ENCODE assay signal across 12 cellular contexts in the genomic region with DNA sequence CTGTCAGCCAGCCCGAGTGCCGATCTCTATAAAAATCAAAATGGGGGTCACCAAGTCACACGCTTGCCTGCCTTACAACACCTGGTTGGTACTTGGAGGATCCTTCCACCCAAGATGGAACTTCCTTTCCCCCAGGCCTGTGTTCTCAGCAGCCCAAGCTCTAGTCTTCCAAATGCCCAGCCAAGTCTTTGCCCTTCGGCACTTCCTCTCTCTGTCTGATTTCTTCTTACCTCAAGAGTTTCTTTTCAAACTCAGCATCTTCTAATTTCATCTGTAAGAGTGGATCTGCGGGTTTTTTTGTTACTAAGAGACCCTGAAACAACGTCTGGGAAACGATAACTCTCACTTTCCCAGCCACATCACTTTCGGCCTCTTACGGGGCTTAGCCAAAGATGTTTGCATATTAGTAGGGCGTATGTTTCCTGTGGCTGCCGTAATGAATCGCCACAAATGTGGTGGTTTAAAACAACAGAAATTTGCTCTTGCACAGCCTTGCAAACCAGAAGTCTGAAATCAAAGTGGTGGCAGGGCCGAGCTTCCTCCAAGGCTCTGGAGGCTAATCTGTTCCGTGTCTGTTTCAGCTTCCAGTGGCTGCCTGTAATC.
DNase-seq lines count a peak whose midpoint lies in the region; ATAC-seq and TF ChIP-seq lines count a peak whose summit lies in the region.
"Had no signal": no experiment of that assay in that cellular context is flagged by ENCODE, and none has a peak within 500 bp of the region (broad histone marks: within the 10 kb centered on the region; RNA-seq: fewer than 3 reads in every experiment).

No MANE protein-coding gene starts in this region.

- TF ChIP-seq CTCF in gastrocnemius medialis (IDR thresholded peaks at IDR 0.05 in 4 of 5, conservative IDR thresholded peaks at IDR 0.05 in 1 of 5), result no peak

- no peak overlapping the region for H3K27ac ChIP-seq in mesenchymal stem cell (ENCODE audit: low read length, poor library complexity, severe bottlenecking)
- H3K27ac ChIP-seq in gastrocnemius medialis, result no peak overlapping the region

- H3K36me3 ChIP-seq in mesenchymal stem cell (ENCODE audit: control insufficient read depth in 1 of 2, insufficient read depth in 2 of 2, low read depth in 1 of 2, low read length in 2 of 2), result peaks cover 21 to 32% of the 10 kb centered on the region in 2 experiments
- H3K36me3 ChIP-seq in gastrocnemius medialis, result no peaks in the 10 kb centered on the region

- in situ Hi-C loops in gastrocnemius medialis (cut with MboI; ENCODE audit: low sequenced_read_pairs in 4 of 4), result no loop called here

- no peak overlapping the region for H3K4me3 Mint-ChIP-seq in activated CD4-positive, alpha-beta T cell treated with anti-CD3 and anti-CD28 coated beads for 36 hours
- H3K4me3 Mint-ChIP-seq: stimulated activated naive CD8-positive, alpha-beta T cell treated with anti-CD3 and anti-CD28 coated beads, Interleukin-15, Interleukin-2, amounts not matched to agents 100 ng/mL and 50 ng/mL, for 24 hours had no signal

- no peaks in the 10 kb centered on the region for H3K36me3 Mint-ChIP-seq in activated CD4-positive, alpha-beta T cell treated with anti-CD3 and anti-CD28 coated beads for 36 hours (ENCODE audit: low read depth)

- 95% methylated on average over 14 of the region's 14 CpGs for WGBS in mesenchymal stem cell

- peak overlapping the region; percentile 69 for H4K91ac ChIP-seq in mesenchymal stem cell (ENCODE audit: low read length)

- no peak overlapping the region for H3K14ac ChIP-seq in mesenchymal stem cell (ENCODE audit: low read length in 2 of 2)

- H2AFZ ChIP-seq in mesenchymal stem cell (ENCODE audit: low read depth, low read length), result no peak overlapping the region

- H3K4me1 ChIP-seq in mesenchymal stem cell (ENCODE audit: control insufficient read depth, insufficient read depth, low read depth, low read length) (no peaks in the 10 kb centered on the region), gastrocnemius medialis (no peaks in the 10 kb centered on the region)

- H2BK12ac ChIP-seq in mesenchymal stem cell (ENCODE audit: low read length in 2 of 2), result no peak overlapping the region

- H3K27me3 ChIP-seq in mesenchymal stem cell (ENCODE audit: control insufficient read depth in 1 of 2, insufficient read depth in 1 of 2, low read length in 2 of 2), result no peaks in the 10 kb centered on the region
- H3K27me3 ChIP-seq in gastrocnemius medialis, result no peaks in the 10 kb centered on the region

- no peak overlapping the region for H3K4me2 ChIP-seq in mesenchymal stem cell (ENCODE audit: low read length, poor library complexity, severe bottlenecking)

- no peak overlapping the region for H3K9ac ChIP-seq in mesenchymal stem cell (ENCODE audit: low read length)

- peak; percentile 58 for ATAC-seq in activated CD4-positive, alpha-beta T cell treated with anti-CD3 and anti-CD28 coated beads for 36 hours
- ATAC-seq in GM21526 (IDR thresholded peaks at IDR 0.05; ENCODE audit: low FRiP score, unreplicated experiment), result peak; percentile 95
- peak; percentile 81 for ATAC-seq in HG03280 (IDR thresholded peaks at IDR 0.05; ENCODE audit: unreplicated experiment)
- no peak for ATAC-seq in gastrocnemius medialis

- H4K8ac ChIP-seq in mesenchymal stem cell (ENCODE audit: low read length), result no peak overlapping the region

- no peak overlapping the region for H2BK120ac ChIP-seq in mesenchymal stem cell (ENCODE audit: low read depth, low read length)

- no peak overlapping the region for H2BK15ac ChIP-seq in mesenchymal stem cell (ENCODE audit: low read depth, poor library complexity, severe bottlenecking)

- H3K18ac ChIP-seq in mesenchymal stem cell (ENCODE audit: low read depth in 1 of 2, low read length in 2 of 2), result no peak overlapping the region

- peaks cover 9% of the 10 kb centered on the region for H3K79me1 ChIP-seq in mesenchymal stem cell (replicated peaks; ENCODE audit: low read length, poor library complexity, severe bottlenecking)

- no peak overlapping the region for H2AK5ac ChIP-seq in mesenchymal stem cell (ENCODE audit: low read length, severe bottlenecking)

- CTCF ChIA-PET in activated CD4-positive, alpha-beta T cell treated with anti-CD3 and anti-CD28 coated beads for 36 hours (lab: Charles Lee), result no interaction called here

- H3K27ac Mint-ChIP-seq in activated CD4-positive, alpha-beta T cell treated with anti-CD3 and anti-CD28 coated beads for 36 hours, result peak overlapping the region; percentile 31
- H3K27ac Mint-ChIP-seq: stimulated activated naive CD8-positive, alpha-beta T cell treated with anti-CD3 and anti-CD28 coated beads, Interleukin-15, Interleukin-2, amounts not matched to agents 100 ng/mL and 50 ng/mL, for 24 hours had no signal

- intact Hi-C loops in activated CD4-positive, alpha-beta T cell treated with anti-CD3 and anti-CD28 coated beads for 36 hours (cut with DNase I, micrococcal nuclease), result no loop called here
- intact Hi-C loops in gastrocnemius medialis (cut with DNase I; ENCODE audit: low total_unique reads), result no loop called here

- H2BK5ac ChIP-seq in mesenchymal stem cell (ENCODE audit: low read depth, low read length, poor library complexity, severe bottlenecking), result no peak overlapping the region

- H3K4ac ChIP-seq in mesenchymal stem cell (ENCODE audit: low read depth in 1 of 2, low read length in 2 of 2), result no peak overlapping the region

- POLR2A ChIA-PET in activated CD4-positive, alpha-beta T cell treated with anti-CD3 and anti-CD28 coated beads for 36 hours (lab: Charles Lee), result no interaction called here

- H3K23ac ChIP-seq in mesenchymal stem cell (ENCODE audit: low read length in 2 of 2), result no peak overlapping the region

- H3K27me3 Mint-ChIP-seq in activated CD4-positive, alpha-beta T cell treated with anti-CD3 and anti-CD28 coated beads for 36 hours, result peaks cover 4% of the 10 kb centered on the region
- H3K27me3 Mint-ChIP-seq: stimulated activated naive CD8-positive, alpha-beta T cell treated with anti-CD3 and anti-CD28 coated beads, Interleukin-15, Interleukin-2, amounts not matched to agents 100 ng/mL and 50 ng/mL, for 24 hours had no signal

- DNase-seq in activated CD4-positive, alpha-beta T cell treated with anti-CD3 and anti-CD28 coated beads for 36 hours, result peak; percentile 33
- no peak for DNase-seq in activated CD4-positive, alpha-beta T cell treated with anti-CD3 and anti-CD28 coated beads for 4 hours
- DNase-seq in mesenchymal stem cell, result no peak
- no peak for DNase-seq in inferior parietal cortex (ENCODE audit: extremely low spot score)
- no peak for DNase-seq in gastrocnemius medialis
- DNase-seq in NCI-H510A (lab: John Stamatoyannopoulos, UW), result no peak
- DNase-seq: caudate nucleus, NCI-H187 treated with DMSO at 0.1 percent for 48 hours, posterior cingulate gyrus had no signal

- no peaks in the 10 kb centered on the region for H3K9me3 Mint-ChIP-seq in activated CD4-positive, alpha-beta T cell treated with anti-CD3 and anti-CD28 coated beads for 36 hours (ENCODE audit: low read depth)
- H3K9me3 Mint-ChIP-seq: stimulated activated naive CD8-positive, alpha-beta T cell treated with anti-CD3 and anti-CD28 coated beads, Interleukin-15, Interleukin-2, amounts not matched to agents 100 ng/mL and 50 ng/mL, for 24 hours had no signal

- TF ChIP-seq POLR2A in gastrocnemius medialis (IDR thresholded peaks at IDR 0.05), result no peak

- H3K4me1 Mint-ChIP-seq in activated CD4-positive, alpha-beta T cell treated with anti-CD3 and anti-CD28 coated beads for 36 hours, result peaks cover 7% of the 10 kb centered on the region

- H3K9me3 ChIP-seq in mesenchymal stem cell (ENCODE audit: control insufficient read depth, low read length) (no peaks in the 10 kb centered on the region), gastrocnemius medialis (no peaks in the 10 kb centered on the region)

- H3K4me3 ChIP-seq in mesenchymal stem cell (ENCODE audit: insufficient read depth in 1 of 2, low read depth in 1 of 2, low read length in 2 of 2), result no peak overlapping the region
- H3K4me3 ChIP-seq in gastrocnemius medialis, result no peak overlapping the region

Comparison
In these comparisons a context has a peak if more than half of its experiments do, and no peak if none do; other contexts are left out.
1. ATAC-seq: peak in activated CD4-positive, alpha-beta T cell treated with anti-CD3 and anti-CD28 coated beads for 36 hours (single experiment), GM21526 (single experiment) and HG03280 (single experiment); none in gastrocnemius medialis (0 of 2).